Comparison of ENCODE assay signal across 1 cellular context in genomic region chr9:78201158-78201777, GRCh38.
TF ChIP-seq lines count a peak whose summit lies in the region.

No MANE protein-coding gene starts in this region.

TF ChIP-seq in GM12878, 131 proteins besides CTCF, POLR2A, EP300 and RAD21:
- TF ChIP-seq IKZF1 (conservative IDR thresholded peaks at IDR 0.05) = 0 out of 2 replicates have a peak, but pooled peaks have one; percentile 22
- TF ChIP-seq FOXK2 (IDR thresholded peaks at IDR 0.05) = 0 out of 2 replicates have a peak, but pooled peaks have one; percentile 27
- TF ChIP-seq RUNX3 (IDR thresholded peaks at IDR 0.05; ENCODE audit: low read length) = peak; percentile 36
